ENCODE assay signal across 20 cellular contexts in genomic region chr1:76130992-76131391, GRCh38. TPM values are rescaled to one million over a fixed set of nuclear protein-coding genes. Genes with fewer than 3 reads are reported as not detected.
A peak's percentile ranks its signal among the peaks of the same experiment; 100 is the strongest.
DNase-seq lines count a peak whose midpoint lies in the region; ATAC-seq and TF ChIP-seq lines count a peak whose summit lies in the region.
"Had no signal": no experiment of that assay in that cellular context is flagged by ENCODE, and none has a peak within 500 bp of the region (broad histone marks: within the 10 kb centered on the region; RNA-seq: fewer than 3 reads in every experiment).

No MANE protein-coding gene starts in this region.

- H3K4me3 ChIP-seq in tibial artery (no peak overlapping the region), gastrocnemius medialis (no peak overlapping the region)
- H3K4me3 ChIP-seq: BLaER1, GM23338 had no signal

- H3K27ac Mint-ChIP-seq in endothelial cell (ENCODE audit: unreplicated experiment), result no peak overlapping the region
- H3K27ac Mint-ChIP-seq: B cell; CD4-positive, CD25-positive, alpha-beta regulatory T cell; CD8-positive, alpha-beta T cell; GM23338 had no signal

- H3K36me3 Mint-ChIP-seq in endothelial cell (ENCODE audit: low read depth, unreplicated experiment), result peaks cover 16% of the 10 kb centered on the region
- H3K36me3 Mint-ChIP-seq: CD4-positive, CD25-positive, alpha-beta regulatory T cell; CD8-positive, alpha-beta T cell had no signal

- ATAC-seq in gastrocnemius medialis (no peak), HG03097 (IDR thresholded peaks at IDR 0.05; ENCODE audit: low FRiP score, unreplicated experiment) (no peak)
- ATAC-seq: CD8-positive, alpha-beta T cell; HCT116 had no signal

- H3K27me3 ChIP-seq in tibial artery (no peaks in the 10 kb centered on the region), gastrocnemius medialis (no peaks in the 10 kb centered on the region)
- H3K27me3 ChIP-seq: BLaER1 had no signal

- H3K9me3 Mint-ChIP-seq in endothelial cell (ENCODE audit: unreplicated experiment), result no peaks in the 10 kb centered on the region
- H3K9me3 Mint-ChIP-seq: CD4-positive, CD25-positive, alpha-beta regulatory T cell; CD8-positive, alpha-beta T cell; GM23338; H9 had no signal

- intact Hi-C loops in tibial artery (cut with DNase I; ENCODE audit: low total_unique reads), result no loop called here
- intact Hi-C loops in gastrocnemius medialis (cut with DNase I; ENCODE audit: low total_unique reads), result no loop called here

- H3K27ac ChIP-seq in tibial artery (no peak overlapping the region), gastrocnemius medialis (no peak overlapping the region)
- H3K27ac ChIP-seq: 22Rv1, BLaER1, C4-2B had no signal

- no peak for TF ChIP-seq CTCF in endothelial cell (IDR thresholded peaks at IDR 0.05; ENCODE audit: unreplicated experiment)
- no peak for TF ChIP-seq CTCF in tibial artery (IDR thresholded peaks at IDR 0.05)
- TF ChIP-seq CTCF in gastrocnemius medialis (IDR thresholded peaks at IDR 0.05 in 4 of 5, conservative IDR thresholded peaks at IDR 0.05 in 1 of 5), result no peak

- in situ Hi-C loops in gastrocnemius medialis (cut with MboI; ENCODE audit: low sequenced_read_pairs in 4 of 4), result no loop called here

- no peaks in the 10 kb centered on the region for H3K4me1 ChIP-seq in tibial artery
- no peaks in the 10 kb centered on the region for H3K4me1 ChIP-seq in gastrocnemius medialis
- H3K4me1 ChIP-seq: Caco-2 had no signal

- H3K27me3 Mint-ChIP-seq in endothelial cell (ENCODE audit: unreplicated experiment), result peaks cover 1% of the 10 kb centered on the region
- H3K27me3 Mint-ChIP-seq: B cell; CD4-positive, CD25-positive, alpha-beta regulatory T cell had no signal

- TF ChIP-seq POLR2A in gastrocnemius medialis (IDR thresholded peaks at IDR 0.05), result no peak

- DNase-seq in DMS 273 (lab: John Stamatoyannopoulos, UW; ENCODE audit: unreplicated experiment) (peak; percentile 59), NCI-H1694 treated with DMSO at 0.1 percent for 48 hours (lab: John Stamatoyannopoulos, UW) (peak; percentile 44), endothelial cell (ENCODE audit: low spot score) (no peak), tibial artery (no peak), gastrocnemius medialis (no peak)
- DNase-seq: Caco-2; CD4-positive, CD25-positive, alpha-beta regulatory T cell; CD8-positive, alpha-beta T cell; DMS53; DMS79 treated with DMSO at 0.1 percent for 48 hours; GF-D8; H9 had no signal

- H3K4me1 Mint-ChIP-seq in endothelial cell (ENCODE audit: unreplicated experiment), result peaks cover 7% of the 10 kb centered on the region
- H3K4me1 Mint-ChIP-seq: B cell; CD4-positive, CD25-positive, alpha-beta regulatory T cell had no signal

- H3K4me3 Mint-ChIP-seq in endothelial cell (ENCODE audit: unreplicated experiment), result peak overlapping the region; percentile 60
- H3K4me3 Mint-ChIP-seq: B cell; CD4-positive, CD25-positive, alpha-beta regulatory T cell; CD8-positive, alpha-beta T cell; GM23338; H9 had no signal

- H3K9me3 ChIP-seq in tibial artery (no peaks in the 10 kb centered on the region), gastrocnemius medialis (no peaks in the 10 kb centered on the region)
- H3K9me3 ChIP-seq: BLaER1, Caco-2 had no signal

- peaks cover 0 to 8% (median 0%) of the 10 kb centered on the region in 3 donors for H3K36me3 ChIP-seq in tibial artery
- no peaks in the 10 kb centered on the region for H3K36me3 ChIP-seq in gastrocnemius medialis
- H3K36me3 ChIP-seq: BLaER1 had no signal

RNA-seq across cellular contexts. Expression of gene ST6GALNAC3, which starts 56.4 kb away (rescaled TPM):
- total RNA-seq in endothelial cell (ENCODE audit: unreplicated experiment) (46.8 TPM), gastrocnemius medialis (1 to 10 TPM; 1.7 to 3.9 (median 2.8) TPM)
- total RNA-seq: G401 had no signal

Comparison
In these comparisons a context has a peak if more than half of its experiments do, and no peak if none do; other contexts are left out.
1. DNase-seq: peak in DMS 273 (single experiment) and NCI-H1694 treated with DMSO at 0.1 percent for 48 hours (single experiment); none in endothelial cell (single experiment), tibial artery (0 of 2) and gastrocnemius medialis (0 of 2).